In the genomic region with DNA sequence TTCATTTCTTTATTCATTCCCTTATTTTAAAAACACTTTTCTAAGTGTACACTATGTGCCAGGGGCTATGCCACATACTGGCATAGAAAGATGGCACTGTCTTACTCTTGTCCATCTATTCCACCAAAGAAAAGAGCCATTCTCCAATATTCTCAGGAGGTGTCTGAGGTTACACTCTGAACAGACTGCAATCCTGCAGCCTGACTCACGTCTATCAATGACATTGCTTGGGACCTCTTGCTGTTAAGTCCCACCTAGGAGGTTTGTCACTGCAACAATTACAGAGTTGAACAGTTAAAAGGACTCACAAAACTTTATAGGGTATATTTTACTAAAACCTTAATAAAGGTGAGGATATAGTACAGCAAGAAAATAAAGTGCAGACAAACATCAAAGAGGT, we compare ENCODE assay signal across 30 cellular contexts.
"Had no signal": no experiment of that assay in that cellular context is flagged by ENCODE, and none has a peak within 500 bp of the region (broad histone marks: within the 10 kb centered on the region; RNA-seq: fewer than 3 reads in every experiment).

No MANE protein-coding gene starts in this region.

- H3K27me3 Mint-ChIP-seq: activated CD4-positive, alpha-beta memory T cell treated with anti-CD3 and anti-CD28 coated beads for 36 hours; activated CD4-positive, alpha-beta T cell treated with anti-CD3 and anti-CD28 coated beads for 36 hours; activated CD4-positive, alpha-beta T cell treated with anti-CD3 and anti-CD28 coated beads, Interleukin-2, amount 10 ng/mL, durations not matched to agents 24 days and 14 days; activated CD8-positive, alpha-beta memory T cell treated with anti-CD3 and anti-CD28 coated beads, Interleukin-2, amount 10 ng/mL, durations not matched to agents 7 days and 5 days; activated naive CD8-positive, alpha-beta T cell treated with anti-CD3 and anti-CD28 coated beads, Interleukin-2, amount 10 ng/mL, durations not matched to agents 7 days and 5 days; effector memory CD8-positive, alpha-beta T cell; T-helper 17 cell had no signal

- ATAC-seq: activated CD4-positive, alpha-beta T cell treated with anti-CD3 and anti-CD28 coated beads for 36 hours; activated CD8-positive, alpha-beta memory T cell treated with anti-CD3 and anti-CD28 coated beads, Interleukin-2, amount 10 ng/mL, durations not matched to agents 7 days and 5 days; activated CD8-positive, alpha-beta T cell treated with anti-CD3 and anti-CD28 coated beads, Interleukin-2, amount 10 ng/mL, durations not matched to agents 7 days and 5 days; body of pancreas; effector memory CD8-positive, alpha-beta T cell; foreskin keratinocyte; gastrocnemius medialis; heart left ventricle; T-helper 17 cell had no signal

- H3K4me3 Mint-ChIP-seq: activated CD4-positive, alpha-beta memory T cell treated with anti-CD3 and anti-CD28 coated beads for 36 hours; activated CD4-positive, alpha-beta T cell treated with anti-CD3 and anti-CD28 coated beads for 36 hours; activated CD4-positive, alpha-beta T cell treated with anti-CD3 and anti-CD28 coated beads, Interleukin-2, amount 10 ng/mL, durations not matched to agents 24 days and 14 days; activated CD8-positive, alpha-beta memory T cell treated with anti-CD3 and anti-CD28 coated beads, Interleukin-2, amount 10 ng/mL, durations not matched to agents 7 days and 5 days; activated CD8-positive, alpha-beta T cell treated with anti-CD3 and anti-CD28 coated beads, Interleukin-2, amount 10 ng/mL, durations not matched to agents 7 days and 5 days; activated naive CD4-positive, alpha-beta T cell treated with anti-CD3 and anti-CD28 coated beads for 36 hours; activated naive CD4-positive, alpha-beta T cell treated with anti-CD3 and anti-CD28 coated beads, Interleukin-2, amount 50 U/mL, for 24 hours; activated naive CD8-positive, alpha-beta T cell treated with anti-CD3 and anti-CD28 coated beads, Interleukin-2, amount 10 ng/mL, durations not matched to agents 7 days and 5 days; activated T-helper 1 cell treated with anti-CD3 and anti-CD28 coated beads, Interleukin-12 subunit alpha, Interleukin-12 subunit beta, Interleukin-2, Interleukin-4 antibody, amounts not matched to agents 30 ng/mL and 10 ng/mL and 1 ng/mL, durations not matched to agents 14 hours and 24 hours and 36 hours; effector memory CD8-positive, alpha-beta T cell; T-helper 17 cell; T-helper 2 cell treated with Interferon-gamma antibody and Interleukin-4, amounts not matched to agents 5 μg/mL and 100 μg/mL, for 36 hours had no signal

- H3K4me1 Mint-ChIP-seq: activated CD4-positive, alpha-beta T cell treated with anti-CD3 and anti-CD28 coated beads for 36 hours; activated CD4-positive, alpha-beta T cell treated with anti-CD3 and anti-CD28 coated beads, Interleukin-2, amount 10 ng/mL, durations not matched to agents 24 days and 14 days; activated CD8-positive, alpha-beta memory T cell treated with anti-CD3 and anti-CD28 coated beads, Interleukin-2, amount 10 ng/mL, durations not matched to agents 7 days and 5 days; activated naive CD4-positive, alpha-beta T cell treated with anti-CD3 and anti-CD28 coated beads, Interleukin-2, amount 50 U/mL, for 24 hours; activated naive CD8-positive, alpha-beta T cell treated with anti-CD3 and anti-CD28 coated beads, Interleukin-2, amount 10 ng/mL, durations not matched to agents 7 days and 5 days; T-helper 17 cell had no signal

- DNase-seq: activated CD4-positive, alpha-beta memory T cell treated with anti-CD3 and anti-CD28 coated beads for 36 hours; activated CD4-positive, alpha-beta T cell treated with anti-CD3 and anti-CD28 coated beads for 36 hours; activated CD4-positive, alpha-beta T cell treated with anti-CD3 and anti-CD28 coated beads, Interleukin-2, amount 10 ng/mL, durations not matched to agents 24 days and 14 days; activated CD4-positive, CD25-positive, alpha-beta regulatory T cell; activated CD4-positive, CD25-positive, alpha-beta regulatory T cell treated with anti-CD3 and anti-CD28 coated beads, Interleukin-2, amount 50 U/mL, for 72 hours; activated CD8-positive, alpha-beta memory T cell treated with anti-CD3 and anti-CD28 coated beads, Interleukin-2, amount 10 ng/mL, durations not matched to agents 7 days and 5 days; activated CD8-positive, alpha-beta memory T cell treated with anti-CD3 and anti-CD28 coated beads, Interleukin-2, amount 50 U/mL, for 4 hours; activated CD8-positive, alpha-beta T cell treated with anti-CD3 and anti-CD28 coated beads, Interleukin-2, amount 10 ng/mL, durations not matched to agents 7 days and 5 days; activated effector memory CD4-positive, alpha-beta T cell treated with anti-CD3 and anti-CD28 coated beads, Interleukin-2, amount 50 U/mL, for 16 hours; activated naive CD4-positive, alpha-beta T cell treated with anti-CD3 and anti-CD28 coated beads for 36 hours; activated naive CD8-positive, alpha-beta T cell treated with anti-CD3 and anti-CD28 coated beads, Interleukin-2, amount 10 ng/mL, durations not matched to agents 7 days and 5 days; activated T-cell treated with anti-CD3 and anti-CD28 coated beads, Interleukin-2, amount 50 U/mL, for 1 hour; activated T-cell treated with anti-CD3 and anti-CD28 coated beads, Interleukin-2, amount 50 U/mL, for 48 hours; body of pancreas; caudate nucleus; cortex of kidney; dermis blood vessel endothelial cell; effector CD4-positive, alpha-beta T cell; effector memory CD8-positive, alpha-beta T cell; erythroblast; foreskin keratinocyte; gastrocnemius medialis; glutamatergic neuron; heart left ventricle; T-helper 17 cell; T1000 had no signal

- H3K27ac Mint-ChIP-seq: activated CD4-positive, alpha-beta memory T cell treated with anti-CD3 and anti-CD28 coated beads for 36 hours; activated CD4-positive, alpha-beta T cell treated with anti-CD3 and anti-CD28 coated beads for 36 hours; activated CD4-positive, alpha-beta T cell treated with anti-CD3 and anti-CD28 coated beads, Interleukin-2, amount 10 ng/mL, durations not matched to agents 24 days and 14 days; activated CD8-positive, alpha-beta memory T cell treated with anti-CD3 and anti-CD28 coated beads, Interleukin-2, amount 10 ng/mL, durations not matched to agents 7 days and 5 days; activated CD8-positive, alpha-beta T cell treated with anti-CD3 and anti-CD28 coated beads, Interleukin-2, amount 10 ng/mL, durations not matched to agents 7 days and 5 days; activated naive CD4-positive, alpha-beta T cell treated with anti-CD3 and anti-CD28 coated beads for 36 hours; activated naive CD4-positive, alpha-beta T cell treated with anti-CD3 and anti-CD28 coated beads, Interleukin-2, amount 50 U/mL, for 24 hours; activated naive CD8-positive, alpha-beta T cell treated with anti-CD3 and anti-CD28 coated beads, Interleukin-2, amount 10 ng/mL, durations not matched to agents 7 days and 5 days; activated T-helper 1 cell treated with anti-CD3 and anti-CD28 coated beads, Interleukin-12 subunit alpha, Interleukin-12 subunit beta, Interleukin-2, Interleukin-4 antibody, amounts not matched to agents 30 ng/mL and 10 ng/mL and 1 ng/mL, durations not matched to agents 14 hours and 24 hours and 36 hours; activated T-helper 2 cell treated with anti-CD3 and anti-CD28 coated beads, Interferon-gamma antibody, Interleukin-2, Interleukin-4, amounts not matched to agents 10 μg/mL and 5 μg/mL and 100 μg/mL, durations not matched to agents 14 hours and 24 hours and 36 hours; effector memory CD8-positive, alpha-beta T cell; T-helper 17 cell; T-helper 2 cell treated with Interferon-gamma antibody and Interleukin-4, amounts not matched to agents 5 μg/mL and 100 μg/mL, for 36 hours had no signal

- H3K36me3 Mint-ChIP-seq: activated CD4-positive, alpha-beta memory T cell treated with anti-CD3 and anti-CD28 coated beads for 36 hours; activated CD8-positive, alpha-beta memory T cell treated with anti-CD3 and anti-CD28 coated beads, Interleukin-2, amount 10 ng/mL, durations not matched to agents 7 days and 5 days; activated naive CD4-positive, alpha-beta T cell treated with anti-CD3 and anti-CD28 coated beads, Interleukin-2, amount 50 U/mL, for 24 hours; activated naive CD8-positive, alpha-beta T cell treated with anti-CD3 and anti-CD28 coated beads, Interleukin-2, amount 10 ng/mL, durations not matched to agents 7 days and 5 days had no signal

- H3K9me3 Mint-ChIP-seq: activated CD4-positive, alpha-beta memory T cell treated with anti-CD3 and anti-CD28 coated beads for 36 hours; activated CD4-positive, alpha-beta T cell treated with anti-CD3 and anti-CD28 coated beads, Interleukin-2, amount 10 ng/mL, durations not matched to agents 24 days and 14 days; activated naive CD4-positive, alpha-beta T cell treated with anti-CD3 and anti-CD28 coated beads for 36 hours; activated naive CD4-positive, alpha-beta T cell treated with anti-CD3 and anti-CD28 coated beads, Interleukin-2, amount 50 U/mL, for 24 hours; activated naive CD8-positive, alpha-beta T cell treated with anti-CD3 and anti-CD28 coated beads, Interleukin-2, amount 10 ng/mL, durations not matched to agents 7 days and 5 days; activated T-helper 1 cell treated with anti-CD3 and anti-CD28 coated beads, Interleukin-12 subunit alpha, Interleukin-12 subunit beta, Interleukin-2, Interleukin-4 antibody, amounts not matched to agents 30 ng/mL and 10 ng/mL and 1 ng/mL, durations not matched to agents 14 hours and 24 hours and 36 hours; activated T-helper 2 cell treated with anti-CD3 and anti-CD28 coated beads, Interferon-gamma antibody, Interleukin-2, Interleukin-4, amounts not matched to agents 10 μg/mL and 5 μg/mL and 100 μg/mL, durations not matched to agents 14 hours and 24 hours and 36 hours; T-helper 2 cell treated with Interferon-gamma antibody and Interleukin-4, amounts not matched to agents 5 μg/mL and 100 μg/mL, for 36 hours had no signal
